Comparison of ENCODE assay signal across 7 cellular contexts in genomic region chr16:87862597-87863326, GRCh38. TPM values are rescaled to one million over a fixed set of nuclear protein-coding genes. Genes with fewer than 3 reads are reported as not detected.
DNase-seq lines count a peak whose midpoint lies in the region; ATAC-seq and TF ChIP-seq lines count a peak whose summit lies in the region.
"Not testable (repeated sequence)": the region's sequence is repeated elsewhere in the genome, so short reads cannot be mapped to it uniquely, and the experiment has no call there.

No MANE protein-coding gene starts in this region.

- not testable (repeated sequence) for H3K4me3 Mint-ChIP-seq in activated CD8-positive, alpha-beta T cell treated with anti-CD3 and anti-CD28 coated beads, Interleukin-2, amount 10 ng/mL, durations not matched to agents 7 days and 5 days
- H3K4me3 Mint-ChIP-seq in activated naive CD8-positive, alpha-beta T cell treated with anti-CD3 and anti-CD28 coated beads, Interleukin-2, amount 50 U/mL, for 24 hours, result peak overlapping the region; percentile 99

- H4K20me1 ChIP-seq in DOHH2 (ENCODE audit: control insufficient read depth, insufficient read depth, low read depth, low read length) (peaks cover 33% of the 10 kb centered on the region), OCI-LY7 (ENCODE audit: insufficient read depth, low read length) (peaks cover 26% of the 10 kb centered on the region)

- peaks cover 84% of the 10 kb centered on the region for H3K36me3 ChIP-seq in DOHH2 (ENCODE audit: control insufficient read depth, low read length)
- peaks cover 94% of the 10 kb centered on the region for H3K36me3 ChIP-seq in OCI-LY7 (ENCODE audit: insufficient read depth, low read length)
- H3K36me3 ChIP-seq in muscle layer of colon (ENCODE audit: insufficient read depth, low read length); spleen: not testable (repeated sequence)

- peaks cover 58% of the 10 kb centered on the region for H3K36me3 Mint-ChIP-seq in activated CD8-positive, alpha-beta T cell treated with anti-CD3 and anti-CD28 coated beads, Interleukin-2, amount 10 ng/mL, durations not matched to agents 7 days and 5 days (ENCODE audit: low read depth)
- H3K36me3 Mint-ChIP-seq in activated naive CD8-positive, alpha-beta T cell treated with anti-CD3 and anti-CD28 coated beads, Interleukin-2, amount 50 U/mL, for 24 hours (ENCODE audit: low read depth), result peaks cover 73% of the 10 kb centered on the region

- not testable (repeated sequence) for H3F3A ChIP-seq in DOHH2 (ENCODE audit: control insufficient read depth, insufficient read depth)

- H3K4me1 Mint-ChIP-seq in activated CD8-positive, alpha-beta T cell treated with anti-CD3 and anti-CD28 coated beads, Interleukin-2, amount 10 ng/mL, durations not matched to agents 7 days and 5 days (ENCODE audit: low read depth), result peaks cover 77% of the 10 kb centered on the region
- H3K4me1 Mint-ChIP-seq in activated naive CD8-positive, alpha-beta T cell treated with anti-CD3 and anti-CD28 coated beads, Interleukin-2, amount 50 U/mL, for 24 hours, result peaks cover 70% of the 10 kb centered on the region

- peaks cover 77% of the 10 kb centered on the region for H3K4me1 ChIP-seq in DOHH2 (ENCODE audit: control insufficient read depth, low read length)
- H3K4me1 ChIP-seq in OCI-LY7 (ENCODE audit: insufficient read depth, low read length, poor library complexity, severe bottlenecking), result peaks cover 73% of the 10 kb centered on the region
- peaks cover 39% of the 10 kb centered on the region for H3K4me1 ChIP-seq in muscle layer of colon (ENCODE audit: insufficient read depth, low read length)
- H3K4me1 ChIP-seq in spleen, result peaks cover 0 to 73% (median 12%) of the 10 kb centered on the region in 6 donors

- H3K9me3 ChIP-seq in DOHH2 (ENCODE audit: control insufficient read depth, insufficient read depth, low read length); OCI-LY7 (ENCODE audit: low read length); muscle layer of colon (ENCODE audit: low read length); spleen: not testable (repeated sequence)

- not testable (repeated sequence) for H3K4me3 ChIP-seq in DOHH2 (ENCODE audit: low read length); muscle layer of colon (ENCODE audit: low read depth in 1 of 2, low read length in 2 of 2); spleen
- peak overlapping the region; percentile 99 for H3K4me3 ChIP-seq in OCI-LY7 (ENCODE audit: low read depth, low read length, poor library complexity, severe bottlenecking)

- 82 to 92% (median 89%) methylated on average over 16 to 26 of the region's 26 CpGs for WGBS in spleen, 5 donors

- not testable (repeated sequence) for ATAC-seq in activated CD8-positive, alpha-beta T cell treated with anti-CD3 and anti-CD28 coated beads, Interleukin-2, amount 10 ng/mL, durations not matched to agents 7 days and 5 days; activated naive CD8-positive, alpha-beta T cell treated with anti-CD3 and anti-CD28 coated beads, Interleukin-2, amount 50 U/mL, for 24 hours
- ATAC-seq in esophagus mucosa, result peak; percentile 19

- not testable (repeated sequence) for H3K9me2 ChIP-seq in DOHH2 (replicated peaks; ENCODE audit: control insufficient read depth, low read length); OCI-LY7 (ENCODE audit: insufficient read depth, low read length)

- CTCF ChIA-PET in OCI-LY7 (lab: Charles Lee; ENCODE audit: unreplicated experiment); activated CD8-positive, alpha-beta T cell treated with anti-CD3 and anti-CD28 coated beads, Interleukin-2, amount 10 ng/mL, durations not matched to agents 7 days and 5 days (lab: Charles Lee): not testable (repeated sequence)

- POLR2A ChIA-PET in OCI-LY7 (lab: Charles Lee), result interaction anchor here (0.6 kb wide), 1 partner anchor 70 kb away, joined by 3 read pairs; no protein-coding TSS in a partner anchor
- POLR2A ChIA-PET in activated CD8-positive, alpha-beta T cell treated with anti-CD3 and anti-CD28 coated beads, Interleukin-2, amount 10 ng/mL, durations not matched to agents 7 days and 5 days (lab: Charles Lee), result not testable (repeated sequence)

- H3K27ac ChIP-seq in DOHH2 (ENCODE audit: low read depth, low read length); spleen: not testable (repeated sequence)
- peak overlapping the region; percentile 41 for H3K27ac ChIP-seq in OCI-LY7 (ENCODE audit: low read depth, low read length, poor library complexity, severe bottlenecking)
- peak overlapping the region; percentile 90 for H3K27ac ChIP-seq in muscle layer of colon (ENCODE audit: low read depth, low read length)

- H3K79me2 ChIP-seq in DOHH2 (ENCODE audit: control insufficient read depth, low read length) (peaks cover 100% of the 10 kb centered on the region), OCI-LY7 (ENCODE audit: insufficient read depth, low read depth, low read length) (peaks cover 100% of the 10 kb centered on the region)

- H3K27me3 ChIP-seq in DOHH2 (ENCODE audit: control insufficient read depth, low read length); muscle layer of colon (ENCODE audit: control insufficient read depth in 1 of 2, insufficient read depth in 2 of 2, low read length in 2 of 2); spleen (replicated peaks in 1 of 7): not testable (repeated sequence)

- BruUV-seq in OCI-LY7 (replicated peaks; lab: Mats Ljungman, UMichigan), result not testable (repeated sequence)

- not testable (repeated sequence) for TF ChIP-seq POLR2A in spleen (IDR thresholded peaks at IDR 0.05)

- H3K27me3 Mint-ChIP-seq in activated CD8-positive, alpha-beta T cell treated with anti-CD3 and anti-CD28 coated beads, Interleukin-2, amount 10 ng/mL, durations not matched to agents 7 days and 5 days (ENCODE audit: low read depth); activated naive CD8-positive, alpha-beta T cell treated with anti-CD3 and anti-CD28 coated beads, Interleukin-2, amount 50 U/mL, for 24 hours: not testable (repeated sequence)

- not testable (repeated sequence) for TF ChIP-seq CTCF in DOHH2 (IDR thresholded peaks at IDR 0.05; ENCODE audit: low read depth, low read length, poor library complexity, severe bottlenecking); OCI-LY7 (conservative IDR thresholded peaks at IDR 0.05; ENCODE audit: low read length); spleen (IDR thresholded peaks at IDR 0.05 in 8 of 11, conservative IDR thresholded peaks at IDR 0.05 in 3 of 11)

- peak overlapping the region; percentile 66 for H3K27ac Mint-ChIP-seq in activated CD8-positive, alpha-beta T cell treated with anti-CD3 and anti-CD28 coated beads, Interleukin-2, amount 10 ng/mL, durations not matched to agents 7 days and 5 days
- peak overlapping the region; percentile 54 for H3K27ac Mint-ChIP-seq in activated naive CD8-positive, alpha-beta T cell treated with anti-CD3 and anti-CD28 coated beads, Interleukin-2, amount 50 U/mL, for 24 hours

- not testable (repeated sequence) for DNase-seq in OCI-LY7 (ENCODE audit: low spot score); activated CD8-positive, alpha-beta T cell treated with anti-CD3 and anti-CD28 coated beads, Interleukin-2, amount 10 ng/mL, durations not matched to agents 7 days and 5 days; activated naive CD8-positive, alpha-beta T cell treated with anti-CD3 and anti-CD28 coated beads, Interleukin-2, amount 50 U/mL, for 24 hours
- DNase-seq in spleen, result peak; percentile 56

- intact Hi-C loops in OCI-LY7 (cut with micrococcal nuclease; ENCODE audit: unreplicated experiment); spleen (cut with DNase I; ENCODE audit: low total_unique reads): not testable (repeated sequence)

- not testable (repeated sequence) for H3K9ac ChIP-seq in muscle layer of colon (ENCODE audit: low read length)

- H2AFZ ChIP-seq in OCI-LY7 (ENCODE audit: low read length), result not testable (repeated sequence)

- H3K4me2 ChIP-seq in DOHH2 (ENCODE audit: low read length), result peak overlapping the region; percentile 12; the same call in 1 of the 2 replicates
- peak overlapping the region; percentile 72 for H3K4me2 ChIP-seq in OCI-LY7 (ENCODE audit: low read length)

- not testable (repeated sequence) for H3K9me3 Mint-ChIP-seq in activated CD8-positive, alpha-beta T cell treated with anti-CD3 and anti-CD28 coated beads, Interleukin-2, amount 10 ng/mL, durations not matched to agents 7 days and 5 days (ENCODE audit: insufficient read depth); activated naive CD8-positive, alpha-beta T cell treated with anti-CD3 and anti-CD28 coated beads, Interleukin-2, amount 50 U/mL, for 24 hours

RNA-seq across cellular contexts. Expression of gene SLC7A5, which starts 6.5 kb away (rescaled TPM):
- total RNA-seq in OCI-LY7 (2014; rRNA removed; shearing (Covaris generic)), result 99.3 and 140 TPM in 2 replicates
- 258 and 283 TPM in 2 replicates for total RNA-seq in OCI-LY7 (2022)
- 100 to 1,000 TPM; 114 to 118 TPM for total RNA-seq in activated CD8-positive, alpha-beta T cell treated with anti-CD3 and anti-CD28 coated beads, Interleukin-2, amount 10 ng/mL, durations not matched to agents 7 days and 5 days
- total RNA-seq in esophagus mucosa, result 198 TPM
- total RNA-seq in spleen, result 10 to 100 TPM in 6 of 7 donors, 1 to 10 TPM in 1; 9.8 to 30.6 (median 18.5) TPM
- 1 to 10 TPM; 2.5 to 7.3 (median 5.1) TPM for polyA plus RNA-seq in spleen
